In the genomic region with DNA sequence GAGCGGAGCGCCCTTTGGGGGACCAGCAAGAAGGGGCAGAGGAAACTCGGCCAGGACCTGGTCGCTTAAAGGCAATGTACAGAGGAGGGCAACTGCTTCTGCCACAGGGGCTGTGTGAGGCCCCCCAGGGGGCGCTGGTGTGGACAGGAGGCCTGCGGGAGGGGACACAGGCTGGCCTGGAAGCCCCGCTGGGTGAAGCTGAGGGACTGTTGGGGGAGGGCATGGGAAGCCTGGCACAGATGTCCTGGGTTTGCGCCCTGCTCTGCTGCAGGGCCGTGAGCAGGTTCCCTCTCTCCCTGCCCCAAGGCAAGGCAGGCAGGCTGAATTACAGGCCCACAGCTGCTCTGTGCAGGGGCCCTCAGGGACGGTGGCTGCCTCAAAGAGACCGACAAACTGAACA, we compare ENCODE assay signal across 16 cellular contexts. TPM values are rescaled to one million over a fixed set of nuclear protein-coding genes. Genes with fewer than 3 reads are reported as not detected.
DNase-seq lines count a peak whose midpoint lies in the region; ATAC-seq, FAIRE-seq and TF ChIP-seq lines count a peak whose summit lies in the region.
"Had no signal": no experiment of that assay in that cellular context is flagged by ENCODE, and none has a peak within 500 bp of the region (broad histone marks: within the 10 kb centered on the region; RNA-seq: fewer than 3 reads in every experiment).

No MANE protein-coding gene starts in this region.

- H3K27ac ChIP-seq in H9 (ENCODE audit: insufficient read length, low read depth, low read length) (no peak overlapping the region), GM12878 (ENCODE audit: control insufficient read depth, insufficient read depth) (no peak overlapping the region), neutrophil (peak overlapping the region; percentile 99)
- H3K27ac ChIP-seq: gastrocnemius medialis, neural progenitor cell had no signal

- H3K14ac ChIP-seq in H9 (ENCODE audit: insufficient read depth, low read length) = no peak overlapping the region

- no peak overlapping the region for H3K4me3 ChIP-seq in GM12878
- H3K4me3 ChIP-seq in neutrophil (ENCODE audit: low read depth in 1 of 2, low read length in 1 of 2) = peak overlapping the region in 1 of 2 experiments; percentile 68
- H3K4me3 ChIP-seq: adrenal gland, dorsolateral prefrontal cortex, gastrocnemius medialis, neural progenitor cell had no signal

- intact Hi-C loops in GM12878 (cut with micrococcal nuclease; ENCODE audit: unreplicated experiment) = no loop called here

- no peaks in the 10 kb centered on the region for H4K20me1 ChIP-seq in H9 (ENCODE audit: control insufficient read depth, insufficient read depth, insufficient read length)
- no peaks in the 10 kb centered on the region for H4K20me1 ChIP-seq in GM12878 (ENCODE audit: control insufficient read depth, insufficient read depth)

- H3K4me1 ChIP-seq in H9 (ENCODE audit: insufficient read depth, low read length) (no peaks in the 10 kb centered on the region; the same call in 1 of the 2 replicates), GM12878 (ENCODE audit: control insufficient read depth, insufficient read depth, low read length) (peaks cover 21% of the 10 kb centered on the region), neutrophil (ENCODE audit: control insufficient read depth in 1 of 2, insufficient read depth in 1 of 2, low read depth in 1 of 2, low read length in 1 of 2) (peaks cover 71 to 81% of the 10 kb centered on the region in 2 experiments)

- H3K27me3 Mint-ChIP-seq in H9 (ENCODE audit: low read depth) = no peaks in the 10 kb centered on the region

- H3K79me2 ChIP-seq in H9 (ENCODE audit: insufficient read depth, low read length) = peaks cover 6% of the 10 kb centered on the region; the same call in 1 of the 2 replicates
- peaks cover 18% of the 10 kb centered on the region for H3K79me2 ChIP-seq in GM12878 (ENCODE audit: control insufficient read depth, insufficient read depth, low read length)

- no peak overlapping the region for H3K4ac ChIP-seq in H9 (ENCODE audit: low read depth, low read length)

- TF ChIP-seq CTCF in H9 (conservative IDR thresholded peaks at IDR 0.05) = no peak; the same call in 2 of the 3 replicates
- peak in 2 of 3 experiments; percentile 5 to 36; a peak in 1 of 6 replicates for TF ChIP-seq CTCF in GM12878 (IDR thresholded peaks at IDR 0.05 in 2 of 3, conservative IDR thresholded peaks at IDR 0.05 in 1 of 3; ENCODE audit: control insufficient read depth in 2 of 3, extremely low read depth in 1 of 3, insufficient read depth in 1 of 3, low read depth in 3 of 3, low read length in 3 of 3)
- TF ChIP-seq CTCF in neutrophil (IDR thresholded peaks at IDR 0.05) = no peak

- no peak overlapping the region for H2BK15ac ChIP-seq in H9 (ENCODE audit: low read depth, low read length)

- H3K56ac ChIP-seq in H9 (ENCODE audit: insufficient read length, low read depth, low read length) = no peak overlapping the region

- H3K4me3 Mint-ChIP-seq in H9 = no peak overlapping the region
- H3K4me3 Mint-ChIP-seq: neural progenitor cell had no signal

- no peak overlapping the region for H2BK5ac ChIP-seq in H9 (ENCODE audit: insufficient read length, low read length)

- no CpG with 5 or more reads among the region's 11 CpGs for WGBS in H9 (ENCODE audit: extremely low coverage, insufficient read length, low lambda C conversion rate)
- 87% methylated on average over 11 of the region's 11 CpGs for WGBS in GM12878 (ENCODE audit: insufficient coverage, insufficient replicate concordance, low lambda C conversion rate, missing lambda C conversion rate)

- H2BK12ac ChIP-seq in H9 (ENCODE audit: insufficient read length, low read depth, low read length) = no peak overlapping the region

- H3K18ac ChIP-seq in H9 (ENCODE audit: insufficient read length, low read depth, low read length) = no peak overlapping the region

- H4K5ac ChIP-seq in H9 (ENCODE audit: insufficient read length, low read depth, low read length) = no peak overlapping the region

- no peaks in the 10 kb centered on the region for H3K23me2 ChIP-seq in H9 (ENCODE audit: insufficient read length, low read depth, low read length, poor library complexity, severe bottlenecking)

- no peak overlapping the region for H4K8ac ChIP-seq in H9 (replicated peaks; ENCODE audit: insufficient read length, low read depth, low read length)

- H2AK5ac ChIP-seq in H9 (ENCODE audit: insufficient read length, low read length) = no peak overlapping the region

- TF ChIP-seq EP300 in GM12878 (IDR thresholded peaks at IDR 0.05; ENCODE audit: borderline replicate concordance in 1 of 2, control insufficient read depth in 1 of 2, low read depth in 2 of 2, low read length in 2 of 2) = no peak

- peak; percentile 38 to 69 for DNase-seq in NCI-H524 (lab: John Stamatoyannopoulos, UW)
- DNase-seq in NCI-H524 treated with DMSO at 0.1 percent for 48 hours (lab: John Stamatoyannopoulos, UW) = no peak
- DNase-seq in H9 = peak; percentile 64
- no peak for DNase-seq in GM12878 (ENCODE audit: low read depth, low spot score)
- no peak for DNase-seq in NCI-H1694 treated with DMSO at 0.1 percent for 48 hours (lab: John Stamatoyannopoulos, UW)
- no peak for DNase-seq in cerebellar nuclear complex (lab: John Stamatoyannopoulos, UW)
- no peak for DNase-seq in NCI-H1436 (lab: John Stamatoyannopoulos, UW)
- DNase-seq: activated CD8-positive, alpha-beta memory T cell treated with anti-CD3 and anti-CD28 coated beads, Interleukin-2, amount 50 U/mL, for 48 hours; dorsolateral prefrontal cortex; gastrocnemius medialis; NCI-H446 treated with DMSO at 0.1 percent for 48 hours; stimulated activated CD4-positive, alpha-beta T cell treated with anti-CD3 and anti-CD28 coated beads, Interleukin-12 subunit alpha, Interleukin-12 subunit beta, amount 100 ng/mL, for 4 hours; trophoblast cell had no signal

- H3K4me1 Mint-ChIP-seq in H9 = peaks cover 10 to 12% of the 10 kb centered on the region in 2 experiments

- TF ChIP-seq RAD21 in GM12878 (IDR thresholded peaks at IDR 0.05; ENCODE audit: insufficient read depth, low read depth, low read length) = no peak

- SMC1A ChIA-PET in GM12878 (lab: Charles Lee; ENCODE audit: uncharacterized antibody, unreplicated experiment) = no interaction called here

- FAIRE-seq in GM12878 (lab: Jason Lieb, UNC) = no peak

- H3K9me3 Mint-ChIP-seq in H9 = no peaks in the 10 kb centered on the region
- H3K9me3 Mint-ChIP-seq: neural progenitor cell had no signal

- no peak for TF ChIP-seq POLR2A in GM12878 (IDR thresholded peaks at IDR 0.05; ENCODE audit: low read depth, low read length)

- H3K27ac Mint-ChIP-seq in H9 = peak overlapping the region in 1 of 3 experiments; percentile 10; a peak in 1 of 7 replicates
- H3K27ac Mint-ChIP-seq: neural progenitor cell had no signal

- H2BK20ac ChIP-seq in H9 (ENCODE audit: low read depth, low read length, poor library complexity, severe bottlenecking) = no peak overlapping the region

- BruUV-seq in GM12878 (replicated peaks; lab: Mats Ljungman, UMichigan) = no TSS peak

- no peak overlapping the region for H4K91ac ChIP-seq in H9 (ENCODE audit: insufficient read length, low read depth, low read length)

- in situ Hi-C loops in GM12878 (cut with MboI) = no loop called here

- peaks cover 51 to 89% (median 80%) of the 10 kb centered on the region in 3 experiments for H3K36me3 Mint-ChIP-seq in H9 (ENCODE audit: insufficient read depth in 1 of 3, low read depth in 3 of 3)

- CTCF ChIA-PET in GM12878 (lab: Yijun Ruan, JAX) = interaction anchor here (1.6 kb wide), 1 partner anchor 30 kb away, joined by 3 read pairs; no protein-coding TSS in a partner anchor

- no peak overlapping the region for H3K23ac ChIP-seq in H9 (ENCODE audit: insufficient read length, low read depth, low read length)

- no peak overlapping the region for H2AFZ ChIP-seq in H9 (ENCODE audit: low read length)
- no peak overlapping the region for H2AFZ ChIP-seq in GM12878 (ENCODE audit: control insufficient read depth, low read depth, low read length)
- H2AFZ ChIP-seq: neural progenitor cell had no signal

- no peak overlapping the region for H2BK120ac ChIP-seq in H9 (ENCODE audit: low read depth, low read length, poor library complexity, severe bottlenecking)

- H3K9me3 ChIP-seq in H9 (ENCODE audit: control insufficient read depth, low read depth, low read length) = no peaks in the 10 kb centered on the region
- no peaks in the 10 kb centered on the region for H3K9me3 ChIP-seq in GM12878 (replicated peaks; ENCODE audit: control insufficient read depth, insufficient read depth, low read length)
- H3K9me3 ChIP-seq in neutrophil = no peaks in the 10 kb centered on the region
- H3K9me3 ChIP-seq: adrenal gland, gastrocnemius medialis had no signal

- no peak overlapping the region for H3K4me2 ChIP-seq in H9 (ENCODE audit: insufficient read depth, insufficient read length, low read length)
- no peak overlapping the region for H3K4me2 ChIP-seq in GM12878 (ENCODE audit: control insufficient read depth, insufficient read depth)
- H3K4me2 ChIP-seq: neural progenitor cell had no signal

- POLR2A ChIA-PET in GM12878 (lab: Charles Lee) = interaction anchor here (0.8 to 1.0 kb wide), 3 partner anchors 13 to 36 kb away, joined by 3 read pairs; no protein-coding TSS in a partner anchor

- peaks cover 10% of the 10 kb centered on the region for H3K79me1 ChIP-seq in H9 (ENCODE audit: insufficient read depth, low read depth, low read length, poor library complexity, severe bottlenecking)

- H3T11ph ChIP-seq in H9 (ENCODE audit: low read length) = no peak overlapping the region

- H3K36me3 ChIP-seq in GM12878 (ENCODE audit: control insufficient read depth in 2 of 2, insufficient read depth in 2 of 2, low read length in 1 of 2) (peaks cover 10 to 23% of the 10 kb centered on the region in 2 experiments), neutrophil (peaks cover 47% of the 10 kb centered on the region)
- H3K36me3 ChIP-seq: neural progenitor cell had no signal

- ATAC-seq in GM12878 = no peak

- H3K9ac ChIP-seq in H9 (ENCODE audit: extremely low read depth, insufficient read length, low read length) = no peak overlapping the region
- H3K9ac ChIP-seq in GM12878 (ENCODE audit: control insufficient read depth, insufficient read depth, low read length) = no peak overlapping the region
- H3K9ac ChIP-seq: neural progenitor cell had no signal

- no peaks in the 10 kb centered on the region for H3K27me3 ChIP-seq in H9 (ENCODE audit: insufficient read depth, low read length)
- no peaks in the 10 kb centered on the region for H3K27me3 ChIP-seq in GM12878 (replicated peaks in 1 of 2; ENCODE audit: control insufficient read depth in 2 of 2, insufficient read depth in 2 of 2, low read length in 1 of 2)
- H3K27me3 ChIP-seq in neutrophil = no peaks in the 10 kb centered on the region
- H3K27me3 ChIP-seq: adrenal gland, dorsolateral prefrontal cortex, gastrocnemius medialis, neural progenitor cell had no signal

- RAD21 ChIA-PET in GM12878 (lab: Charles Lee; ENCODE audit: unreplicated experiment) = no interaction called here

RNA-seq across cellular contexts. Expression of a gene that starts 5.4 kb away (rescaled TPM):
- total RNA-seq in H9 (2021) (60.1 and 63.7 TPM in 2 replicates), GM12878 (2014; rRNA removed) (21.5 and 25.5 TPM in 2 replicates), GM12878 (2014; rRNA removed; fragmentation: Illumina TruSeq; extraction: Trizol) (13.4 and 15.4 TPM in 2 replicates), GM12878 (2021) (31.8 and 35.4 TPM in 2 replicates)
- 63.8 and 82.8 TPM in 2 replicates for total RNA-seq in GM12878 (2013; cell fraction: nucleolus; rRNA removed)
- polyA plus RNA-seq in GM12878 (2011; ENCODE audit: low read depth) = 7.7 TPM
- polyA plus RNA-seq in GM12878 (2011; rRNA removed) (10.6 and 26.1 TPM in 2 replicates), GM12878 (2014; fragmentation: Illumina TruSeq; extraction: Trizol) (6.2 and 15.0 TPM in 2 replicates), GM12878 (2014; fragmentation: Nextera tagmentation; extraction: Ambion mirVana) (1 to 10 TPM; 1.4 to 3.4 TPM), GM12878 (2014; rRNA removed) (42.0 and 42.1 TPM in 2 replicates), GM12878 (2016; fragmentation: Nextera tagmentation; extraction: Ambion mirVana) (10 to 100 TPM; 24.3 to 25.0 TPM)
- polyA plus RNA-seq in GM12878 (2011; cell fraction: cytosol; rRNA removed) = 25.1 and 37.3 TPM in 2 replicates
- 70.4 and 74.5 TPM in 2 replicates for polyA plus RNA-seq in GM12878 (2011; cell fraction: nucleus; rRNA removed)
- polyA plus RNA-seq in GM12878 (2012) = 16.0 and 18.8 TPM in 2 replicates
- polyA minus RNA-seq in GM12878 (2011; rRNA and poly(A)+ RNA removed) = 20.9 and 24.1 TPM in 2 replicates
- polyA minus RNA-seq in GM12878 (2011; cell fraction: cytosol; rRNA and poly(A)+ RNA removed) = 5.6 and 6.7 TPM in 2 replicates
- polyA minus RNA-seq in GM12878 (2011; cell fraction: nucleus; rRNA and poly(A)+ RNA removed) = 12.9 and 26.4 TPM in 2 replicates

RNA-seq across cellular contexts. Expression of a gene that starts 5.4 kb away (rescaled TPM):
- total RNA-seq in H9 (2021) = 2,874 and 2,895 TPM in 2 replicates
- total RNA-seq in GM12878 (2013; cell fraction: nucleolus; rRNA removed) = 311 and 335 TPM in 2 replicates
- total RNA-seq in GM12878 (2014; rRNA removed) = 3,012 and 3,152 TPM in 2 replicates
- 4,456 and 4,552 TPM in 2 replicates for total RNA-seq in GM12878 (2014; rRNA removed; fragmentation: Illumina TruSeq; extraction: Trizol)
- total RNA-seq in GM12878 (2021) = 3,952 and 4,036 TPM in 2 replicates
- 3,318 TPM for polyA plus RNA-seq in GM12878 (2011; ENCODE audit: low read depth)
- polyA plus RNA-seq in GM12878 (2011; rRNA removed) = 2,241 and 2,769 TPM in 2 replicates
- polyA plus RNA-seq in GM12878 (2011; cell fraction: cytosol; rRNA removed) = 3,977 and 4,009 TPM in 2 replicates
- polyA plus RNA-seq in GM12878 (2011; cell fraction: nucleus; rRNA removed) = 1,384 and 1,496 TPM in 2 replicates
- 3,660 and 4,993 TPM in 2 replicates for polyA plus RNA-seq in GM12878 (2012)
- polyA plus RNA-seq in GM12878 (2014; fragmentation: Illumina TruSeq; extraction: Trizol) = 5,018 and 5,193 TPM in 2 replicates
- 1,000 to 10,000 TPM; 3,258 to 3,500 TPM for polyA plus RNA-seq in GM12878 (2014; fragmentation: Nextera tagmentation; extraction: Ambion mirVana)
- polyA plus RNA-seq in GM12878 (2014; rRNA removed) = 3,393 and 3,435 TPM in 2 replicates
- 100 to 1,000 TPM; 917 to 932 TPM for polyA plus RNA-seq in GM12878 (2016; fragmentation: Nextera tagmentation; extraction: Ambion mirVana)
- 2,559 and 3,565 TPM in 2 replicates for polyA minus RNA-seq in GM12878 (2011; rRNA and poly(A)+ RNA removed)
- 727 and 817 TPM in 2 replicates for polyA minus RNA-seq in GM12878 (2011; cell fraction: cytosol; rRNA and poly(A)+ RNA removed)
- 270 and 379 TPM in 2 replicates for polyA minus RNA-seq in GM12878 (2011; cell fraction: nucleus; rRNA and poly(A)+ RNA removed)

RNA-seq across cellular contexts. Expression of a gene that starts 6.6 kb away (rescaled TPM):
- total RNA-seq in H9 (2021) (55.1 and 56.3 TPM in 2 replicates), GM12878 (2014; rRNA removed) (18.5 and 18.8 TPM in 2 replicates), GM12878 (2014; rRNA removed; fragmentation: Illumina TruSeq; extraction: Trizol) (10.7 and 11.4 TPM in 2 replicates), GM12878 (2021) (25.7 and 27.2 TPM in 2 replicates)
- total RNA-seq in GM12878 (2013; cell fraction: nucleolus; rRNA removed) = 17.7 and 19.0 TPM in 2 replicates
- polyA plus RNA-seq in GM12878 (2011; ENCODE audit: low read depth) = 4.6 TPM
- polyA plus RNA-seq in GM12878 (2011; rRNA removed) (5.8 and 8.7 TPM in 2 replicates), GM12878 (2014; fragmentation: Illumina TruSeq; extraction: Trizol) (5.4 and 9.4 TPM in 2 replicates), GM12878 (2014; fragmentation: Nextera tagmentation; extraction: Ambion mirVana) (1 to 10 TPM; 2.2 to 3.0 TPM), GM12878 (2014; rRNA removed) (23.0 and 23.2 TPM in 2 replicates), GM12878 (2016; fragmentation: Nextera tagmentation; extraction: Ambion mirVana) (10 to 100 TPM; 24.6 to 26.4 TPM)
- 8.8 and 16.7 TPM in 2 replicates for polyA plus RNA-seq in GM12878 (2011; cell fraction: cytosol; rRNA removed)
- polyA plus RNA-seq in GM12878 (2011; cell fraction: nucleus; rRNA removed) = 14.9 and 25.2 TPM in 2 replicates
- 15.2 and 15.3 TPM in 2 replicates for polyA plus RNA-seq in GM12878 (2012)
- 4.5 and 5.9 TPM in 2 replicates for polyA minus RNA-seq in GM12878 (2011; rRNA and poly(A)+ RNA removed)
- polyA minus RNA-seq in GM12878 (2011; cell fraction: cytosol; rRNA and poly(A)+ RNA removed) = 3.1 and 3.2 TPM in 2 replicates
- 3.9 and 5.5 TPM in 2 replicates for polyA minus RNA-seq in GM12878 (2011; cell fraction: nucleus; rRNA and poly(A)+ RNA removed)

RNA-seq across cellular contexts. Expression of a gene that starts 13.7 kb away (rescaled TPM):
- total RNA-seq in H9 (2021) (43.3 and 46.8 TPM in 2 replicates), GM12878 (2014; rRNA removed) (20.1 and 23.1 TPM in 2 replicates), GM12878 (2014; rRNA removed; fragmentation: Illumina TruSeq; extraction: Trizol) (17.7 and 17.9 TPM in 2 replicates), GM12878 (2021) (27.6 and 27.9 TPM in 2 replicates)
- total RNA-seq in GM12878 (2013; cell fraction: nucleolus; rRNA removed) = 4.2 and 4.7 TPM in 2 replicates
- polyA plus RNA-seq in GM12878 (2011; ENCODE audit: low read depth) = 25.5 TPM
- polyA plus RNA-seq in GM12878 (2011; rRNA removed) (25.4 and 31.6 TPM in 2 replicates), GM12878 (2014; fragmentation: Illumina TruSeq; extraction: Trizol) (21.2 and 22.8 TPM in 2 replicates), GM12878 (2014; fragmentation: Nextera tagmentation; extraction: Ambion mirVana) (10 to 100 TPM; 19.2 to 34.6 TPM), GM12878 (2014; rRNA removed) (31.5 and 32.3 TPM in 2 replicates), GM12878 (2016; fragmentation: Nextera tagmentation; extraction: Ambion mirVana) (10 to 100 TPM; 45.6 to 46.4 TPM)
- 29.4 and 32.3 TPM in 2 replicates for polyA plus RNA-seq in GM12878 (2011; cell fraction: cytosol; rRNA removed)
- 37.9 and 49.3 TPM in 2 replicates for polyA plus RNA-seq in GM12878 (2011; cell fraction: nucleus; rRNA removed)
- polyA plus RNA-seq in GM12878 (2012) = 23.0 and 23.6 TPM in 2 replicates
- polyA minus RNA-seq in GM12878 (2011; rRNA and poly(A)+ RNA removed) = 11.6 and 20.0 TPM in 2 replicates
- polyA minus RNA-seq in GM12878 (2011; cell fraction: cytosol; rRNA and poly(A)+ RNA removed) = 4.4 and 4.9 TPM in 2 replicates
- polyA minus RNA-seq in GM12878 (2011; cell fraction: nucleus; rRNA and poly(A)+ RNA removed) = 6.4 and 7.1 TPM in 2 replicates

RNA-seq across cellular contexts. Expression of a gene that starts 13.8 kb away (rescaled TPM):
- total RNA-seq in H9 (2021) = 44.4 and 46.1 TPM in 2 replicates
- total RNA-seq in GM12878 (2013; cell fraction: nucleolus; rRNA removed) = 1.2 and 2.0 TPM in 2 replicates
- total RNA-seq in GM12878 (2014; rRNA removed) = 25.6 and 31.3 TPM in 2 replicates
- total RNA-seq in GM12878 (2014; rRNA removed; fragmentation: Illumina TruSeq; extraction: Trizol) = 12.8 and 18.2 TPM in 2 replicates
- total RNA-seq in GM12878 (2021) = 19.4 and 23.4 TPM in 2 replicates
- polyA plus RNA-seq in GM12878 (2011; ENCODE audit: low read depth) = 5.2 TPM
- 7.5 and 12.1 TPM in 2 replicates for polyA plus RNA-seq in GM12878 (2011; rRNA removed)
- 15.4 and 20.1 TPM in 2 replicates for polyA plus RNA-seq in GM12878 (2011; cell fraction: cytosol; rRNA removed)
- 13.5 and 21.6 TPM in 2 replicates for polyA plus RNA-seq in GM12878 (2011; cell fraction: nucleus; rRNA removed)
- 15.3 and 18.6 TPM in 2 replicates for polyA plus RNA-seq in GM12878 (2012)
- polyA plus RNA-seq in GM12878 (2014; fragmentation: Illumina TruSeq; extraction: Trizol) = 5.3 and 10.0 TPM in 2 replicates
- polyA plus RNA-seq in GM12878 (2014; fragmentation: Nextera tagmentation; extraction: Ambion mirVana) = 1 to 10 TPM; 4.0 to 7.6 TPM
- 37.3 and 42.5 TPM in 2 replicates for polyA plus RNA-seq in GM12878 (2014; rRNA removed)
- 10 to 100 TPM; 37.8 to 41.7 TPM for polyA plus RNA-seq in GM12878 (2016; fragmentation: Nextera tagmentation; extraction: Ambion mirVana)
- polyA minus RNA-seq in GM12878 (2011; rRNA and poly(A)+ RNA removed) = 4.0 and 6.0 TPM in 2 replicates
- polyA minus RNA-seq in GM12878 (2011; cell fraction: cytosol; rRNA and poly(A)+ RNA removed) = 5.1 and 12.0 TPM in 2 replicates
- polyA minus RNA-seq in GM12878 (2011; cell fraction: nucleus; rRNA and poly(A)+ RNA removed) = 2.8 and 6.6 TPM in 2 replicates

Comparison
In these comparisons a context has a peak if more than half of its experiments do, and no peak if none do; other contexts are left out.
1. DNase-seq: peak in NCI-H524 (2 of 2) and H9 (single experiment); none in NCI-H524 treated with DMSO at 0.1 percent for 48 hours (single experiment), GM12878 (single experiment), NCI-H1694 treated with DMSO at 0.1 percent for 48 hours (single experiment), cerebellar nuclear complex (0 of 2) and NCI-H1436 (single experiment).
2. CTCF ChIP-seq: peak in GM12878 (2 of 3); none in H9 (single experiment) and neutrophil (single experiment).